ENCODE assay signal across 15 cellular contexts in genomic region chr11:28743101-28743550, GRCh38.
DNase-seq lines count a peak whose midpoint lies in the region; ATAC-seq and TF ChIP-seq lines count a peak whose summit lies in the region.
"Had no signal": no experiment of that assay in that cellular context is flagged by ENCODE, and none has a peak within 500 bp of the region (broad histone marks: within the 10 kb centered on the region; RNA-seq: fewer than 3 reads in every experiment).

No MANE protein-coding gene starts in this region.

- peaks cover 0 to 22% of the 10 kb centered on the region in 2 experiments; a peak in 1 of 4 replicates for H3K4me1 ChIP-seq in SK-N-SH (ENCODE audit: control insufficient read depth in 1 of 2, insufficient read depth in 2 of 2, low read depth in 1 of 2, low read length in 1 of 2)
- H3K4me1 ChIP-seq in smooth muscle cell (ENCODE audit: low read depth) = peaks cover 7% of the 10 kb centered on the region
- H3K4me1 ChIP-seq: right atrium auricular region, vagina had no signal

- H3K9ac ChIP-seq in SK-N-SH (no peak overlapping the region), smooth muscle cell (ENCODE audit: low read depth) (no peak overlapping the region)

- H3K27me3 ChIP-seq in SK-N-SH (ENCODE audit: insufficient read depth) (no peaks in the 10 kb centered on the region), smooth muscle cell (ENCODE audit: low read depth) (no peaks in the 10 kb centered on the region)
- H3K27me3 ChIP-seq: right atrium auricular region, vagina had no signal

- no peak overlapping the region for H3K27ac ChIP-seq in SK-N-SH (ENCODE audit: low read depth in 2 of 2, low read length in 1 of 2)
- no peak overlapping the region for H3K27ac ChIP-seq in smooth muscle cell (ENCODE audit: low read depth)
- H3K27ac ChIP-seq: right atrium auricular region, vagina had no signal

- no peak overlapping the region for H3K4me2 ChIP-seq in SK-N-SH
- H3K4me2 ChIP-seq in smooth muscle cell = peak overlapping the region; percentile 31

- H3K9me3 ChIP-seq in SK-N-SH = no peaks in the 10 kb centered on the region
- peaks cover 7% of the 10 kb centered on the region for H3K9me3 ChIP-seq in smooth muscle cell (replicated peaks; ENCODE audit: low read depth)
- H3K9me3 ChIP-seq: right atrium auricular region, vagina had no signal

- no peak overlapping the region for H3K4me3 ChIP-seq in SK-N-SH (ENCODE audit: low read depth in 2 of 2, low read length in 1 of 2)
- H3K4me3 ChIP-seq in smooth muscle cell = no peak overlapping the region
- H3K4me3 ChIP-seq: right atrium auricular region, vagina had no signal

- no peak for TF ChIP-seq CTCF in SK-N-SH (IDR thresholded peaks at IDR 0.05)
- TF ChIP-seq CTCF in smooth muscle cell (IDR thresholded peaks at IDR 0.05; ENCODE audit: borderline replicate concordance, insufficient read depth, poor library complexity, severe bottlenecking) = no peak

- H3K9me2 ChIP-seq in SK-N-SH = no peaks in the 10 kb centered on the region

- TF ChIP-seq EP300 in SK-N-SH (IDR thresholded peaks at IDR 0.05; ENCODE audit: borderline replicate concordance in 1 of 2, low read depth in 1 of 2, low read length in 1 of 2) = no peak

- 0 out of 2 replicates have a peak overlapping the region, but pooled peaks have one; percentile 49 for H2AFZ ChIP-seq in SK-N-SH (ENCODE audit: low read depth)
- no peak overlapping the region for H2AFZ ChIP-seq in smooth muscle cell (ENCODE audit: low read depth)

- H4K20me1 ChIP-seq in SK-N-SH (ENCODE audit: insufficient read depth) (no peaks in the 10 kb centered on the region), smooth muscle cell (ENCODE audit: low read depth) (no peaks in the 10 kb centered on the region)

- ATAC-seq in SK-N-SH treated with all-trans-retinoic acid at 6 μM for 48 hours (no peak), HG03439 (IDR thresholded peaks at IDR 0.05; ENCODE audit: unreplicated experiment) (no peak), GM21723 (IDR thresholded peaks at IDR 0.05; ENCODE audit: unreplicated experiment) (no peak)
- ATAC-seq: activated CD8-positive, alpha-beta T cell treated with anti-CD3 and anti-CD28 coated beads, Interleukin-2, amount 10 ng/mL, durations not matched to agents 7 days and 5 days had no signal

- no peak for DNase-seq in SK-N-SH
- DNase-seq in NCI-H774 (lab: John Stamatoyannopoulos, UW) = peak; percentile 52
- peak; percentile 67 for DNase-seq in fibroblast of gingiva (ENCODE audit: low read depth)
- DNase-seq in smooth muscle cell (lab: John Stamatoyannopoulos, UW; ENCODE audit: unreplicated experiment) = no peak
- no peak for DNase-seq in activated CD8-positive, alpha-beta memory T cell treated with anti-CD3 and anti-CD28 coated beads, Interleukin-2, amount 50 U/mL, for 4 hours
- DNase-seq: activated CD8-positive, alpha-beta T cell treated with anti-CD3 and anti-CD28 coated beads, Interleukin-2, amount 10 ng/mL, durations not matched to agents 7 days and 5 days; amygdala; Kasumi-1; NCI-H187; T-helper 1 cell had no signal

- POLR2A ChIA-PET in SK-N-SH (lab: Yijun Ruan, JAX) = no interaction called here

- H3K79me2 ChIP-seq in SK-N-SH (ENCODE audit: insufficient read depth) (no peaks in the 10 kb centered on the region), smooth muscle cell (ENCODE audit: low read depth) (no peaks in the 10 kb centered on the region)

- CTCF ChIA-PET in SK-N-SH (lab: Yijun Ruan, JAX) = no interaction called here

- H3F3A ChIP-seq in SK-N-SH (replicated peaks; ENCODE audit: insufficient read depth) = peaks cover 3% of the 10 kb centered on the region
- H3F3A ChIP-seq in smooth muscle cell (ENCODE audit: low read depth) = no peaks in the 10 kb centered on the region

- peaks cover 0 to 8% of the 10 kb centered on the region in 2 experiments for H3K36me3 ChIP-seq in SK-N-SH (replicated peaks in 1 of 2; ENCODE audit: control insufficient read depth in 1 of 2, insufficient read depth in 2 of 2, low read length in 1 of 2)
- H3K36me3 ChIP-seq in smooth muscle cell (ENCODE audit: low read depth) = no peaks in the 10 kb centered on the region
- H3K36me3 ChIP-seq: right atrium auricular region, vagina had no signal

- no peak for TF ChIP-seq RAD21 in SK-N-SH (IDR thresholded peaks at IDR 0.05; ENCODE audit: low read length)

TF ChIP-seq in SK-N-SH, 30 proteins besides CTCF, POLR2A, EP300 and RAD21:
- TF ChIP-seq PBX3 (IDR thresholded peaks at IDR 0.05) = no peak
- TF ChIP-seq NRF1 (IDR thresholded peaks at IDR 0.05; ENCODE audit: low read depth, low read length) = no peak
- TF ChIP-seq RXRA (IDR thresholded peaks at IDR 0.05; ENCODE audit: borderline replicate concordance, low read depth) = no peak
- no peak for TF ChIP-seq MXI1 (IDR thresholded peaks at IDR 0.05; ENCODE audit: low read depth, low read length)
- TF ChIP-seq TAF1 (IDR thresholded peaks at IDR 0.05; ENCODE audit: borderline replicate concordance, low read depth, low read length) = no peak
- TF ChIP-seq RFX5 (IDR thresholded peaks at IDR 0.05; ENCODE audit: low read length) = no peak
- TF ChIP-seq, protein P1, sequence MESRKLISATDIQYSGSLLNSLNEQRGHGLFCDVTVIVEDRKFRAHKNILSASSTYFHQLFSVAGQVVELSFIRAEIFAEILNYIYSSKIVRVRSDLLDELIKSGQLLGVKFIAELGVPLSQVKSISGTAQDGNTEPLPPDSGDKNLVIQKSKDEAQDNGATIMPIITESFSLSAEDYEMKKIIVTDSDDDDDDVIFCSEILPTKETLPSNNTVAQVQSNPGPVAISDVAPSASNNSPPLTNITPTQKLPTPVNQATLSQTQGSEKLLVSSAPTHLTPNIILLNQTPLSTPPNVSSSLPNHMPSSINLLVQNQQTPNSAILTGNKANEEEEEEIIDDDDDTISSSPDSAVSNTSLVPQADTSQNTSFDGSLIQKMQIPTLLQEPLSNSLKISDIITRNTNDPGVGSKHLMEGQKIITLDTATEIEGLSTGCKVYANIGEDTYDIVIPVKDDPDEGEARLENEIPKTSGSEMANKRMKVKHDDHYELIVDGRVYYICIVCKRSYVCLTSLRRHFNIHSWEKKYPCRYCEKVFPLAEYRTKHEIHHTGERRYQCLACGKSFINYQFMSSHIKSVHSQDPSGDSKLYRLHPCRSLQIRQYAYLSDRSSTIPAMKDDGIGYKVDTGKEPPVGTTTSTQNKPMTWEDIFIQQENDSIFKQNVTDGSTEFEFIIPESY (IDR thresholded peaks at IDR 0.05; ENCODE audit: borderline replicate concordance, low read depth) = no peak
- TF ChIP-seq FOXM1 (IDR thresholded peaks at IDR 0.05; ENCODE audit: low read depth) = no peak
TF ChIP-seq in SK-N-SH: peak in this region for 0.

TF ChIP-seq in SK-N-SH treated with all-trans-retinoic acid at 6 μM for 48 hours, 23 proteins besides CTCF, POLR2A, EP300 and RAD21:
- TF ChIP-seq ARNTL (CRISPR knock-in tag; IDR thresholded peaks at IDR 0.05; ENCODE audit: borderline replicate concordance, low read depth) (no peak), CREB5 (CRISPR knock-in tag; IDR thresholded peaks at IDR 0.05; ENCODE audit: low read depth) (no peak), ZNF565 (CRISPR knock-in tag; conservative IDR thresholded peaks at IDR 0.05; ENCODE audit: low read depth) (no peak), SNAI2 (CRISPR knock-in tag; IDR thresholded peaks at IDR 0.05) (no peak), CSDC2 (CRISPR knock-in tag; IDR thresholded peaks at IDR 0.05) (no peak), GLIS3 (CRISPR knock-in tag; IDR thresholded peaks at IDR 0.05) (no peak), ISL1 (CRISPR knock-in tag; IDR thresholded peaks at IDR 0.05) (no peak)
TF ChIP-seq in SK-N-SH treated with all-trans-retinoic acid at 6 μM for 48 hours: peak in this region for 0.

Comparison
In these comparisons a context has a peak if more than half of its experiments do, and no peak if none do; other contexts are left out.
1. DNase-seq: peak in NCI-H774 (single experiment) and fibroblast of gingiva (single experiment); none in SK-N-SH (single experiment), smooth muscle cell (single experiment) and activated CD8-positive, alpha-beta memory T cell treated with anti-CD3 and anti-CD28 coated beads, Interleukin-2, amount 50 U/mL, for 4 hours (single experiment).